8 cellular contexts compared by ENCODE assay signal in genomic region chr1:229624906-229625871, GRCh38. TPM values are rescaled to one million over a fixed set of nuclear protein-coding genes. Genes with fewer than 3 reads are reported as not detected.
DNase-seq lines count a peak whose midpoint lies in the region; ATAC-seq and TF ChIP-seq lines count a peak whose summit lies in the region.

No MANE protein-coding gene starts in this region.

- peak overlapping the region; percentile 74 to 92 for H3K27ac Mint-ChIP-seq in activated naive CD4-positive, alpha-beta T cell treated with anti-CD3 and anti-CD28 coated beads, Interleukin-2, amount 50 U/mL, for 72 hours
- H3K27ac Mint-ChIP-seq in type B pancreatic cell = peak overlapping the region; percentile 93

- H3K79me1 ChIP-seq in IMR-90 (ENCODE audit: low read depth in 1 of 2, low read length in 2 of 2) (peaks cover 20 to 57% of the 10 kb centered on the region in 2 experiments), trophoblast cell (ENCODE audit: low read length) (peaks cover 4% of the 10 kb centered on the region)

- H2AK5ac ChIP-seq in IMR-90 (ENCODE audit: low read depth, low read length) (peak overlapping the region; percentile 48), trophoblast cell (ENCODE audit: low read length) (no peak overlapping the region)

- H3K56ac ChIP-seq in IMR-90 (ENCODE audit: extremely low read depth, insufficient read depth, low read length) = peak overlapping the region; percentile 52

- H3K23ac ChIP-seq in IMR-90 (ENCODE audit: low read depth, low read length) = peak overlapping the region; percentile 10
- no peak overlapping the region for H3K23ac ChIP-seq in trophoblast cell (ENCODE audit: low read length)

- H3K18ac ChIP-seq in IMR-90 (ENCODE audit: low read depth, low read length) (no peak overlapping the region), trophoblast cell (ENCODE audit: low read length) (peak overlapping the region; percentile 1)

- TF ChIP-seq CTCF in IMR-90 (conservative IDR thresholded peaks at IDR 0.05; ENCODE audit: low read depth, low read length) = no peak
- TF ChIP-seq CTCF in type B pancreatic cell (conservative IDR thresholded peaks at IDR 0.05) = no peak

- peak overlapping the region; percentile 61 for H3K14ac ChIP-seq in IMR-90 (replicated peaks; ENCODE audit: low read depth, low read length)
- peak overlapping the region; percentile 47 for H3K14ac ChIP-seq in trophoblast cell (ENCODE audit: low read length)

- no peak overlapping the region for H2BK15ac ChIP-seq in IMR-90 (ENCODE audit: low read depth, low read length)

- H2BK12ac ChIP-seq in trophoblast cell (ENCODE audit: low read length) = no peak overlapping the region

- in situ Hi-C loops in IMR-90 (cut with MboI; ENCODE audit: low sequenced_read_pairs) = loop anchor here (5.0 kb wide), 1 partner anchor 68 kb away; the partner anchor contains the start of gene ABCB10
- in situ Hi-C loops in SK-MEL-5 (cut with HindIII; ENCODE audit: low pct_unique_long_range_greater_than_20kb, low sequenced_read_pairs) = no loop called here

- no peaks in the 10 kb centered on the region for H3K9me3 ChIP-seq in IMR-90 (ENCODE audit: control insufficient read depth, insufficient read depth, low read length)
- H3K9me3 ChIP-seq in trophoblast cell (ENCODE audit: insufficient read depth, low read depth, low read length) = no peaks in the 10 kb centered on the region

- no peak overlapping the region for H2BK120ac ChIP-seq in IMR-90 (ENCODE audit: low read depth, low read length)
- H2BK120ac ChIP-seq in trophoblast cell (ENCODE audit: insufficient read depth, low read length, poor library complexity) = no peak overlapping the region

- H3K4me3 ChIP-seq in IMR-90 (ENCODE audit: insufficient read depth, low read depth, low read length) (peak overlapping the region; percentile 84), trophoblast cell (ENCODE audit: low read depth, low read length) (peak overlapping the region; percentile 89)

- no peak overlapping the region for H4K5ac ChIP-seq in IMR-90 (ENCODE audit: low read depth, low read length)

- no peak for TF ChIP-seq POLR2A in IMR-90 (IDR thresholded peaks at IDR 0.05; ENCODE audit: low read depth, low read length)

- peak; percentile 22 for DNase-seq in DMS53 treated with DMSO at 0.1 percent for 48 hours (lab: John Stamatoyannopoulos, UW; ENCODE audit: unreplicated experiment)
- DNase-seq in IMR-90 = peak; percentile 58
- peak; percentile 16 for DNase-seq in SK-MEL-5 (ENCODE audit: low read depth, low spot score)
- peak; percentile 48 to 62 for DNase-seq in activated naive CD4-positive, alpha-beta T cell treated with anti-CD3 and anti-CD28 coated beads, Interleukin-2, amount 50 U/mL, for 72 hours (ENCODE audit: low spot score in 2 of 2)
- peak; percentile 66 for DNase-seq in Right ventricle myocardium superior
- peak; percentile 86 to 91 for DNase-seq in trophoblast cell
- peak; percentile 76 for DNase-seq in type B pancreatic cell (ENCODE audit: extremely low spot score, unreplicated experiment)

- no peaks in the 10 kb centered on the region for H3K27me3 Mint-ChIP-seq in type B pancreatic cell

- peak overlapping the region; percentile 24 for H3K4ac ChIP-seq in IMR-90 (ENCODE audit: low read depth, low read length)
- H3K4ac ChIP-seq in trophoblast cell (ENCODE audit: low read depth, low read length) = peak overlapping the region; percentile 8

- peaks cover 9% of the 10 kb centered on the region for H3K9me1 ChIP-seq in IMR-90 (ENCODE audit: insufficient read depth, low read length)

- intact Hi-C loops in IMR-90 (cut with micrococcal nuclease) (loop anchor here (5.0 kb wide), 1 partner anchor 457 kb away; no protein-coding TSS in a partner anchor), Right ventricle myocardium superior (cut with DNase I) (loop anchor here (5.0 kb wide), 1 partner anchor 68 kb away; the partner anchor contains the start of gene ABCB10)

- H4K91ac ChIP-seq in IMR-90 (ENCODE audit: insufficient read depth, low read depth, low read length) = peak overlapping the region; percentile 19; the same call in 1 of the 2 replicates
- peak overlapping the region; percentile 67 for H4K91ac ChIP-seq in trophoblast cell (ENCODE audit: low read depth, low read length)

- no peak overlapping the region for H2BK20ac ChIP-seq in IMR-90 (ENCODE audit: low read depth, low read length)

- H4K12ac ChIP-seq in trophoblast cell (ENCODE audit: low read depth, low read length) = no peak overlapping the region

- H3K27me3 ChIP-seq in IMR-90 (ENCODE audit: control insufficient read depth, insufficient read depth, low read length) (no peaks in the 10 kb centered on the region), trophoblast cell (ENCODE audit: insufficient read depth, low read length) (no peaks in the 10 kb centered on the region)

- H3K9ac ChIP-seq in IMR-90 (ENCODE audit: low read depth, low read length) = peak overlapping the region; percentile 56
- H3K9ac ChIP-seq in trophoblast cell (ENCODE audit: low read length) = peak overlapping the region; percentile 80

- H3K4me1 ChIP-seq in IMR-90 (ENCODE audit: control insufficient read depth, insufficient read depth, low read length) = peaks cover 6% of the 10 kb centered on the region
- H3K4me1 ChIP-seq in trophoblast cell (ENCODE audit: control insufficient read depth in 1 of 2, insufficient read depth in 2 of 2, low read length in 2 of 2) = peaks cover 2 to 3% of the 10 kb centered on the region in 2 experiments

- no peak for TF ChIP-seq RAD21 in IMR-90 (IDR thresholded peaks at IDR 0.05; ENCODE audit: low read length)

- dilution Hi-C loops in IMR-90 (cut with HindIII; ENCODE audit: low sequenced_read_pairs, unreplicated experiment) = no loop called here

- WGBS in IMR-90 (ENCODE audit: extremely low coverage in 2 of 2, insufficient read length in 1 of 2), 2 experiments = 11% methylated on average over 15 of the region's 86 CpGs; no CpG with 5 or more reads in 1 of the 2 experiments
- WGBS in trophoblast cell (ENCODE audit: extremely low coverage, insufficient coverage, insufficient read length) = no CpG with 5 or more reads among the region's 86 CpGs

- BruUV-seq in IMR-90 (replicated peaks; lab: Mats Ljungman, UMichigan) = no TSS peak

- H2AFZ ChIP-seq in IMR-90 (replicated peaks; ENCODE audit: low read length, poor library complexity) (peak overlapping the region; percentile 94), trophoblast cell (ENCODE audit: insufficient read depth, low read length, poor library complexity) (peak overlapping the region; percentile 1)

- H3K36me3 ChIP-seq in IMR-90 (ENCODE audit: control insufficient read depth, insufficient read depth, low read length) (peaks cover 2% of the 10 kb centered on the region; the same call in 1 of the 2 replicates), trophoblast cell (ENCODE audit: control insufficient read depth in 1 of 2, insufficient read depth in 2 of 2, low read length in 2 of 2) (peaks cover 0 to 2% of the 10 kb centered on the region in 2 experiments)

- H3K4me3 Mint-ChIP-seq in type B pancreatic cell = peak overlapping the region; percentile 94

- H4K20me1 ChIP-seq in IMR-90 (ENCODE audit: insufficient read depth, low read length) = peaks cover 49% of the 10 kb centered on the region

- H3K9me3 Mint-ChIP-seq in activated naive CD4-positive, alpha-beta T cell treated with anti-CD3 and anti-CD28 coated beads, Interleukin-2, amount 50 U/mL, for 72 hours = no peaks in the 10 kb centered on the region
- no peaks in the 10 kb centered on the region for H3K9me3 Mint-ChIP-seq in type B pancreatic cell

- peaks cover 25 to 28% of the 10 kb centered on the region in 2 donors for H3K36me3 Mint-ChIP-seq in activated naive CD4-positive, alpha-beta T cell treated with anti-CD3 and anti-CD28 coated beads, Interleukin-2, amount 50 U/mL, for 72 hours
- peaks cover 8% of the 10 kb centered on the region for H3K36me3 Mint-ChIP-seq in type B pancreatic cell

- H3K79me2 ChIP-seq in trophoblast cell (ENCODE audit: control insufficient read depth, insufficient read depth, low read length, poor library complexity) = peaks cover 13% of the 10 kb centered on the region

- H3K4me2 ChIP-seq in IMR-90 (ENCODE audit: low read depth, low read length) (peak overlapping the region; percentile 96), trophoblast cell (ENCODE audit: low read length) (peak overlapping the region; percentile 93)

- ATAC-seq in GM21526 (IDR thresholded peaks at IDR 0.05; ENCODE audit: low FRiP score, unreplicated experiment) (peak; percentile 25), IMR-90 (ENCODE audit: low read depth) (peak; percentile 62), Right ventricle myocardium superior (ENCODE audit: poor library complexity) (peak; percentile 49)
- peak; percentile 32 to 43 for ATAC-seq in activated naive CD4-positive, alpha-beta T cell treated with anti-CD3 and anti-CD28 coated beads, Interleukin-2, amount 50 U/mL, for 72 hours

- peaks cover 27% of the 10 kb centered on the region for H3K4me1 Mint-ChIP-seq in type B pancreatic cell (ENCODE audit: unreplicated experiment)

- H3K27ac ChIP-seq in IMR-90 (ENCODE audit: insufficient read depth, low read length) = peak overlapping the region; percentile 70
- H3K27ac ChIP-seq in trophoblast cell (ENCODE audit: low read depth, low read length) = peak overlapping the region; percentile 74

- peak overlapping the region in 1 of 2 experiments; percentile 13; a peak in 1 of 4 replicates for H4K8ac ChIP-seq in IMR-90 (ENCODE audit: low read depth in 2 of 2, low read length in 2 of 2)
- peak overlapping the region; percentile 82 for H4K8ac ChIP-seq in trophoblast cell (ENCODE audit: low read depth, low read length)

- H2AK9ac ChIP-seq in IMR-90 (replicated peaks; ENCODE audit: low read depth, low read length, poor library complexity) = peak overlapping the region; percentile 97

- POLR2A ChIA-PET in IMR-90 (lab: Charles Lee; ENCODE audit: unreplicated experiment) = interaction anchor here (1.0 kb wide), 1 partner anchor 66 kb away, joined by 3 read pairs; the partner anchor contains the start of gene ABCB10

- peak overlapping the region; percentile 74 for H2BK5ac ChIP-seq in IMR-90 (ENCODE audit: low read depth, low read length, poor library complexity, severe bottlenecking)
- H2BK5ac ChIP-seq in trophoblast cell (ENCODE audit: low read depth, low read length, poor library complexity) = no peak overlapping the region

- CTCF ChIA-PET in IMR-90 (lab: Yijun Ruan, JAX) = interaction anchor here (1.4 kb wide), 1 partner anchor 67 kb away, joined by 5 read pairs; the partner anchor contains the start of gene ABCB10

RNA-seq across cellular contexts. Expression of gene TAF5L, which starts 0.7 kb away (rescaled TPM):
- total RNA-seq in IMR-90 (2012; rRNA removed) (15.8 and 17.9 TPM in 2 replicates), Right ventricle myocardium superior (9.0 TPM), type B pancreatic cell (ENCODE audit: low replicate concordance) (16.9 and 17.4 TPM in 2 replicates)
- polyA plus RNA-seq in IMR-90 (2012; rRNA removed) = 16.8 and 18.6 TPM in 2 replicates
- 11.7 and 13.4 TPM in 2 replicates for polyA plus RNA-seq in IMR-90 (2012; cell fraction: cytosol; rRNA removed)
- 16.8 and 35.7 TPM in 2 replicates for polyA plus RNA-seq in IMR-90 (2012; cell fraction: nucleus; rRNA removed; ENCODE audit: low replicate concordance)
- total RNA-seq in SK-MEL-5 (2014; rRNA removed; shearing (Covaris generic)) = 21.5 TPM in 2 replicates
- 21.2 and 26.7 TPM in 2 replicates for polyA plus RNA-seq in SK-MEL-5 (2015; cell fraction: cytosol; rRNA removed)
- polyA plus RNA-seq in SK-MEL-5 (2015; cell fraction: nucleus; rRNA removed) = 18.7 and 23.5 TPM in 2 replicates
- total RNA-seq in activated naive CD4-positive, alpha-beta T cell treated with anti-CD3 and anti-CD28 coated beads, Interleukin-2, amount 50 U/mL, for 72 hours = 10 to 100 TPM; 10.9 to 21.6 TPM
- polyA plus RNA-seq in trophoblast cell (2013) = 26.1 and 27.2 TPM in 2 replicates

RNA-seq across cellular contexts. Expression of gene URB2, which starts 0.9 kb away (rescaled TPM):
- total RNA-seq in IMR-90 (2012; rRNA removed) (12.8 and 15.4 TPM in 2 replicates), Right ventricle myocardium superior (3.2 TPM), type B pancreatic cell (ENCODE audit: low replicate concordance) (11.0 and 16.5 TPM in 2 replicates)
- 5.9 and 6.3 TPM in 2 replicates for polyA plus RNA-seq in IMR-90 (2012; rRNA removed)
- 3.8 and 4.5 TPM in 2 replicates for polyA plus RNA-seq in IMR-90 (2012; cell fraction: cytosol; rRNA removed)
- 5.1 and 10.3 TPM in 2 replicates for polyA plus RNA-seq in IMR-90 (2012; cell fraction: nucleus; rRNA removed; ENCODE audit: low replicate concordance)
- total RNA-seq in SK-MEL-5 (2014; rRNA removed; shearing (Covaris generic)) = 17.5 and 17.6 TPM in 2 replicates
- polyA plus RNA-seq in SK-MEL-5 (2015; cell fraction: cytosol; rRNA removed) = 12.8 and 16.9 TPM in 2 replicates
- 23.9 and 25.6 TPM in 2 replicates for polyA plus RNA-seq in SK-MEL-5 (2015; cell fraction: nucleus; rRNA removed)
- 10 to 100 TPM; 11.4 to 15.7 TPM for total RNA-seq in activated naive CD4-positive, alpha-beta T cell treated with anti-CD3 and anti-CD28 coated beads, Interleukin-2, amount 50 U/mL, for 72 hours
- polyA plus RNA-seq in trophoblast cell (2013) = 5.9 and 6.4 TPM in 2 replicates

Comparison
In these comparisons a context has a peak if more than half of its experiments do, and no peak if none do; other contexts are left out.
1. Peak in every context shown above with its lines: DNase-seq, ATAC-seq, H3K4me3 ChIP-seq and H3K27ac ChIP-seq.
2. DNase-seq: peak in every context shown above with its lines; median percentile 88 in trophoblast cell; 76 in type B pancreatic cell; 66 in Right ventricle myocardium superior; 58 in IMR-90; 55 in activated naive CD4-positive, alpha-beta T cell treated with anti-CD3 and anti-CD28 coated beads, Interleukin-2, amount 50 U/mL, for 72 hours; 22 in DMS53 treated with DMSO at 0.1 percent for 48 hours; 16 in SK-MEL-5.